8 cellular contexts compared by ENCODE assay signal in the genomic region with DNA sequence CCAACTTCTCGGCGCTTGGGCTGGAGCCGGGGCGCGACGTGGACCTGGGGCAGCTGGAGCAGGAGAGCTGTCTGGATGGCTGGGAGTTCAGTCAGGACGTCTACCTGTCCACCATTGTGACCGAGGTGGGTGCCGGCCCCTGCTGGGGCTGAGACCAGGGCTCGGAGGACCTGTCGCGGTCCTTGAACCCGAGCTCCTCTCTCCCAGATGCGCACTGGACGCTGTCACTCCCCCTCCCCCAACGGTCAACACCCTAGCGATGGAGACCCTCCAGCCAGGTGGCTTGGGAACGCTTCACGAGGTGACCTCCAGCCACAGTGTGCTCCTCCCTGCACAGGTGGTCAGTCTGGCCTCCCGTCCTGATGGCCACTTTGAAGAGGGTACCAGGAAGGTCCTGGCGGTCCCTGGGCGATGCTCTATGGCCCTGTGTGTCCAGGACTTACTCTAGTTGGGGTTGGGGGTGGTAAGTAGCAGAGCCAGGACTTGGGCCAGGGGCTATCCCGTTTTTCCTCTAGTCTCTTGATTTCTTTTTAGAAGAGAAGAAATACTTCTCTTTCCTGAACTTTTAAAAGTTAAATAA. TPM values are rescaled to one million over a fixed set of nuclear protein-coding genes. Genes with fewer than 3 reads are reported as not detected.
A peak's percentile ranks its signal among the peaks of the same experiment; 100 is the strongest.
DNase-seq lines count a peak whose midpoint lies in the region; ATAC-seq, FAIRE-seq and TF ChIP-seq lines count a peak whose summit lies in the region.

No MANE protein-coding gene starts in this region.

- no peak for ATAC-seq in HG02885 (IDR thresholded peaks at IDR 0.05; ENCODE audit: poor library complexity, unreplicated experiment)
- ATAC-seq in HG03354 (IDR thresholded peaks at IDR 0.05; ENCODE audit: poor library complexity, severe bottlenecking, unreplicated experiment): no peak

- H3K9ac ChIP-seq in HUES48 (ENCODE audit: low read depth, low read length) (no peak overlapping the region; the same call in 1 of the 2 replicates), kidney (ENCODE audit: low read length in 2 of 2) (peak overlapping the region; percentile 94 to 95), stomach smooth muscle (ENCODE audit: low read length in 2 of 2) (peak overlapping the region; percentile 88 to 89)

- H3K27ac ChIP-seq in HUES48 (ENCODE audit: low read depth, low read length): no peak overlapping the region
- H3K27ac ChIP-seq in ascending aorta: peak overlapping the region; percentile 84 to 93
- H3K27ac ChIP-seq in kidney (ENCODE audit: low read depth in 2 of 2, low read length in 2 of 2): peak overlapping the region; percentile 93 to 96
- H3K27ac ChIP-seq in stomach smooth muscle (ENCODE audit: low read length): peak overlapping the region; percentile 55

- H3K9me3 ChIP-seq in HUES48 (ENCODE audit: control insufficient read depth, insufficient read depth, low read length) (no peaks in the 10 kb centered on the region), ascending aorta (no peaks in the 10 kb centered on the region), kidney (ENCODE audit: control insufficient read depth in 1 of 2, low read length in 2 of 2) (no peaks in the 10 kb centered on the region), stomach smooth muscle (ENCODE audit: control insufficient read depth in 2 of 2, low read length in 2 of 2) (no peaks in the 10 kb centered on the region)

- H3K36me3 ChIP-seq in HUES48 (ENCODE audit: control insufficient read depth, insufficient read depth, low read length) (no peaks in the 10 kb centered on the region), ascending aorta (no peaks in the 10 kb centered on the region), kidney (ENCODE audit: control insufficient read depth in 1 of 2, insufficient read depth in 2 of 2, low read length in 2 of 2) (no peaks in the 10 kb centered on the region), stomach smooth muscle (ENCODE audit: control insufficient read depth in 2 of 2, insufficient read depth in 2 of 2, low read length in 2 of 2) (peaks cover 0 to under 1% of the 10 kb centered on the region in 2 donors)

- peak overlapping the region; percentile 86 for H3K4me3 ChIP-seq in HUES48 (ENCODE audit: low read depth, low read length)
- peak overlapping the region; percentile 75 to 79 for H3K4me3 ChIP-seq in ascending aorta
- H3K4me3 ChIP-seq in kidney (ENCODE audit: low read length in 2 of 2): peak overlapping the region; percentile 72 to 96
- H3K4me3 ChIP-seq in stomach smooth muscle (ENCODE audit: low read length in 2 of 2): peak overlapping the region; percentile 65 to 86

- H3K4me1 ChIP-seq in HUES48 (ENCODE audit: control insufficient read depth, insufficient read depth, low read length) (peaks cover 10% of the 10 kb centered on the region; the same call in 1 of the 2 replicates), ascending aorta (peaks cover 5 to 22% of the 10 kb centered on the region in 2 donors), kidney (ENCODE audit: control insufficient read depth in 1 of 2, insufficient read depth in 1 of 2, low read depth in 1 of 2, low read length in 2 of 2) (peaks cover 11 to 21% of the 10 kb centered on the region in 2 donors), stomach smooth muscle (ENCODE audit: control insufficient read depth, insufficient read depth, low read length) (peaks cover 19% of the 10 kb centered on the region)

- no peak for FAIRE-seq in kidney (lab: Jason Lieb, UNC)

- intact Hi-C loops in ascending aorta (cut with DNase I) (loop anchor here (2.0 kb wide), 1 partner anchor 76 kb away; a partner anchor contains a TSS), kidney (cut with DNase I) (no loop called here)

- no peak for DNase-seq in ascending aorta (ENCODE audit: low spot score in 2 of 2)
- DNase-seq in kidney: peak; percentile 81
- DNase-seq in HT-29 (ENCODE audit: low spot score): no peak
- no peak for DNase-seq in NCI-H1436 treated with DMSO at 0.1 percent for 48 hours (lab: John Stamatoyannopoulos, UW)

- peaks cover 12% of the 10 kb centered on the region for H3K27me3 ChIP-seq in HUES48 (ENCODE audit: control insufficient read depth, insufficient read depth, low read length)
- H3K27me3 ChIP-seq in ascending aorta: no peaks in the 10 kb centered on the region
- no peaks in the 10 kb centered on the region for H3K27me3 ChIP-seq in stomach smooth muscle (ENCODE audit: control insufficient read depth in 1 of 2, insufficient read depth in 2 of 2, low read length in 2 of 2)

- TF ChIP-seq CTCF in ascending aorta (IDR thresholded peaks at IDR 0.05) (no peak), kidney (IDR thresholded peaks at IDR 0.05; ENCODE audit: borderline replicate concordance, extremely low read depth, insufficient read depth) (no peak)

RNA-seq across cellular contexts. Expression of a gene that starts 0.8 kb away (rescaled TPM):
- total RNA-seq in ascending aorta (11.9 TPM), kidney (28.3 TPM)
- polyA plus RNA-seq in kidney (ENCODE audit: insufficient read depth, low read depth, low replicate concordance): 36.3 TPM
- 6.6 and 11.9 TPM in 2 replicates for total RNA-seq in HT-29 (2014; rRNA removed; shearing (Covaris generic))
